Comparison of ENCODE assay signal across 31 cellular contexts in the genomic region with DNA sequence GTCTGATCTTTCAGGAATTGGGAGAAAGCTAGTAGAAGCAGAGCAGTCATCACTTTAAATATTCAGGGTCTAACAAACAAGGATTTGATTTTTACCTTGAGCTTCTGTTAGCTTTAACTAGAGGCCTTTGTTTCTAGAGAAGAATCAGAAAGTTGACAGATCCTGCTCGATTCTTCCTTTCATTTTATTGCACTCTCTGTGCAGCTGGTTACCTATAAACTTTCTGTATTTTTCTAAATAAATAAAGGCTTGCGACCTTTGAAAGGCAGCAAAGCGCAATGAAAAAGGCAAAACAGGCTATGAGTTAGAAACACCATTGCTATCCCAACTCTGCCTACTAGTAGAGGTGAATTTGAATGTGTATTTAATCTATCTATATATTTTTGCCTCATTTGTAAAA.
"Had no signal": no experiment of that assay in that cellular context is flagged by ENCODE, and none has a peak within 500 bp of the region (broad histone marks: within the 10 kb centered on the region; RNA-seq: fewer than 3 reads in every experiment).

No MANE protein-coding gene starts in this region.

- H3K4me1 ChIP-seq: adrenal gland, body of pancreas, esophagus muscularis mucosa, foreskin keratinocyte, gastroesophageal sphincter had no signal

- H3K27me3 ChIP-seq: adrenal gland, body of pancreas, esophagus muscularis mucosa, foreskin keratinocyte, gastroesophageal sphincter had no signal

- H3K9me3 ChIP-seq: adrenal gland, body of pancreas, esophagus muscularis mucosa, gastroesophageal sphincter had no signal

- H3K4me3 ChIP-seq: adrenal gland, body of pancreas, esophagus muscularis mucosa, gastroesophageal sphincter had no signal

- DNase-seq: activated CD4-positive, alpha-beta memory T cell treated with anti-CD3 and anti-CD28 coated beads for 36 hours; activated CD4-positive, alpha-beta T cell treated with anti-CD3 and anti-CD28 coated beads for 1 hour; activated CD4-positive, alpha-beta T cell treated with anti-CD3 and anti-CD28 coated beads for 48 hours; activated CD4-positive, alpha-beta T cell treated with anti-CD3 and anti-CD28 coated beads, Interleukin-2, amount 50 U/mL, for 1 hour; activated CD4-positive, CD25-positive, alpha-beta regulatory T cell; activated CD8-positive, alpha-beta memory T cell treated with anti-CD3 and anti-CD28 coated beads, Interleukin-2, amount 10 ng/mL, durations not matched to agents 7 days and 5 days; activated CD8-positive, alpha-beta memory T cell treated with anti-CD3 and anti-CD28 coated beads, Interleukin-2, amount 50 U/mL, for 4 hours; activated CD8-positive, alpha-beta T cell treated with anti-CD3 and anti-CD28 coated beads, Interleukin-2, amount 10 ng/mL, durations not matched to agents 7 days and 5 days; activated effector memory CD4-positive, alpha-beta T cell treated with anti-CD3 and anti-CD28 coated beads, Interleukin-2, amount 50 U/mL, for 16 hours; activated naive CD4-positive, alpha-beta T cell treated with anti-CD3 and anti-CD28 coated beads for 36 hours; activated naive CD8-positive, alpha-beta T cell treated with anti-CD3 and anti-CD28 coated beads for 36 hours; activated naive CD8-positive, alpha-beta T cell treated with anti-CD3 and anti-CD28 coated beads, Interleukin-2, amount 50 U/mL, for 24 hours; activated T-cell treated with anti-CD3 and anti-CD28 coated beads, Interleukin-2, amount 50 U/mL, for 1 hour; activated T-cell treated with anti-CD3 and anti-CD28 coated beads, Interleukin-2, amount 50 U/mL, for 48 hours; adrenal gland; amygdala; aorta; body of pancreas; caudate nucleus; cortex of kidney; dermis blood vessel endothelial cell; effector CD4-positive, alpha-beta T cell; effector memory CD8-positive, alpha-beta T cell; erythroblast; foreskin keratinocyte; T-helper 1 cell; T-helper 17 cell; T1000 had no signal

- ATAC-seq: activated CD8-positive, alpha-beta memory T cell treated with anti-CD3 and anti-CD28 coated beads, Interleukin-2, amount 10 ng/mL, durations not matched to agents 7 days and 5 days; activated CD8-positive, alpha-beta T cell treated with anti-CD3 and anti-CD28 coated beads, Interleukin-2, amount 10 ng/mL, durations not matched to agents 7 days and 5 days; activated naive CD8-positive, alpha-beta T cell treated with anti-CD3 and anti-CD28 coated beads, Interleukin-2, amount 50 U/mL, for 24 hours; body of pancreas; effector memory CD8-positive, alpha-beta T cell; foreskin keratinocyte; gastroesophageal sphincter; T-helper 17 cell had no signal

- H3K27ac ChIP-seq: adrenal gland, body of pancreas, esophagus muscularis mucosa, foreskin keratinocyte, gastroesophageal sphincter had no signal

- H3K36me3 ChIP-seq: adrenal gland, esophagus muscularis mucosa, gastroesophageal sphincter had no signal

- FAIRE-seq: colon had no signal
